1 cellular context compared by ENCODE assay signal in the genomic region with DNA sequence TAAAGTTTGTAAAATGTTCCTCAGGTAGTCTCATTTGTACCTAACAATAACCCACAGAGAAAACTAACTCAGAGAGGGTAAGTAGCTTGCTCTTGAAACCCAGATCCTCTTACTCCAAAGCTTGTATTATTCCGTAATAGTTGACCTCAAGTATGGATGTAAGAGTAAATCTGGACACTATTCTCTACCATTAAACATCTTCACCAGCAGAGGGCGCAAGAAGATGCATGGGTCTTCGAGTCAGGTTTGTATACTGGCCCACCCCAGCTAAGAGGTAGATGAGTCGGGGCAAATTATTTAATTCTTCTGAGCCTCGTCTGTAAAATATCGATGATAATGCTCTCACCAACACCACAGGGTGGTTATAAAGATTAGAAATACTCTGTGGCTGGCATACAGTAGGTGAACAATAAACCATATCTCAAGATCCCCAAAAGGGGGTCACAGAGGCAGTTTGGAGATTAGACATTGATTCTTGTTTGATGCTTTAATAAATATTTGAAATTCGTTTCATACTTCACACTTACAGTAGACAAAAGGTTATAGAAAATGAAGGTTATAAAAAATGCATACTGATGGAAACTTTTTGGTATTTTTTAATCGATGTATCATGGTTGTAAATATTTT.
TF ChIP-seq lines count a peak whose summit lies in the region.

No MANE protein-coding gene starts in this region.

TF ChIP-seq in WTC11, 78 proteins besides CTCF, POLR2A, EP300 and RAD21 (continued from another document):
- TF ChIP-seq, protein P1, sequence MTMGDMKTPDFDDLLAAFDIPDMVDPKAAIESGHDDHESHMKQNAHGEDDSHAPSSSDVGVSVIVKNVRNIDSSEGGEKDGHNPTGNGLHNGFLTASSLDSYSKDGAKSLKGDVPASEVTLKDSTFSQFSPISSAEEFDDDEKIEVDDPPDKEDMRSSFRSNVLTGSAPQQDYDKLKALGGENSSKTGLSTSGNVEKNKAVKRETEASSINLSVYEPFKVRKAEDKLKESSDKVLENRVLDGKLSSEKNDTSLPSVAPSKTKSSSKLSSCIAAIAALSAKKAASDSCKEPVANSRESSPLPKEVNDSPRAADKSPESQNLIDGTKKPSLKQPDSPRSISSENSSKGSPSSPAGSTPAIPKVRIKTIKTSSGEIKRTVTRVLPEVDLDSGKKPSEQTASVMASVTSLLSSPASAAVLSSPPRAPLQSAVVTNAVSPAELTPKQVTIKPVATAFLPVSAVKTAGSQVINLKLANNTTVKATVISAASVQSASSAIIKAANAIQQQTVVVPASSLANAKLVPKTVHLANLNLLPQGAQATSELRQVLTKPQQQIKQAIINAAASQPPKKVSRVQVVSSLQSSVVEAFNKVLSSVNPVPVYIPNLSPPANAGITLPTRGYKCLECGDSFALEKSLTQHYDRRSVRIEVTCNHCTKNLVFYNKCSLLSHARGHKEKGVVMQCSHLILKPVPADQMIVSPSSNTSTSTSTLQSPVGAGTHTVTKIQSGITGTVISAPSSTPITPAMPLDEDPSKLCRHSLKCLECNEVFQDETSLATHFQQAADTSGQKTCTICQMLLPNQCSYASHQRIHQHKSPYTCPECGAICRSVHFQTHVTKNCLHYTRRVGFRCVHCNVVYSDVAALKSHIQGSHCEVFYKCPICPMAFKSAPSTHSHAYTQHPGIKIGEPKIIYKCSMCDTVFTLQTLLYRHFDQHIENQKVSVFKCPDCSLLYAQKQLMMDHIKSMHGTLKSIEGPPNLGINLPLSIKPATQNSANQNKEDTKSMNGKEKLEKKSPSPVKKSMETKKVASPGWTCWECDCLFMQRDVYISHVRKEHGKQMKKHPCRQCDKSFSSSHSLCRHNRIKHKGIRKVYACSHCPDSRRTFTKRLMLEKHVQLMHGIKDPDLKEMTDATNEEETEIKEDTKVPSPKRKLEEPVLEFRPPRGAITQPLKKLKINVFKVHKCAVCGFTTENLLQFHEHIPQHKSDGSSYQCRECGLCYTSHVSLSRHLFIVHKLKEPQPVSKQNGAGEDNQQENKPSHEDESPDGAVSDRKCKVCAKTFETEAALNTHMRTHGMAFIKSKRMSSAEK (CRISPR knock-in tag; IDR thresholded peaks at IDR 0.05; ENCODE audit: borderline replicate concordance): no peak
- TF ChIP-seq NFE2L1 (CRISPR knock-in tag; IDR thresholded peaks at IDR 0.05) (no peak), SOX15 (CRISPR knock-in tag; IDR thresholded peaks at IDR 0.05) (no peak), JUN (CRISPR knock-in tag; IDR thresholded peaks at IDR 0.05) (no peak), ESRRA (CRISPR knock-in tag; IDR thresholded peaks at IDR 0.05; ENCODE audit: borderline replicate concordance) (no peak)
